1 cellular context compared by ENCODE assay signal in genomic region chr15:84988909-84989644, GRCh38.
TF ChIP-seq lines count a peak whose summit lies in the region.

No MANE protein-coding gene starts in this region.

TF ChIP-seq in GM23338, 12 proteins besides CTCF, POLR2A, EP300 and RAD21 (continued from another document):
- TF ChIP-seq ETS1 (IDR thresholded peaks at IDR 0.05) (no peak), ZNF114 (CRISPR knock-in tag; IDR thresholded peaks at IDR 0.05) (no peak)
TF ChIP-seq in GM23338: peak in this region for 0.
